ENCODE assay signal across 1 cellular context in genomic region chr6:47138046-47138445, GRCh38.
TF ChIP-seq lines count a peak whose summit lies in the region.

No MANE protein-coding gene starts in this region.

TF ChIP-seq in H1, 55 proteins besides CTCF, POLR2A, EP300 and RAD21:
- TF ChIP-seq RBBP5 (IDR thresholded peaks at IDR 0.05; ENCODE audit: borderline replicate concordance, low read depth, low read length) (no peak), MAX (IDR thresholded peaks at IDR 0.05) (no peak), ATF3 (IDR thresholded peaks at IDR 0.05; ENCODE audit: insufficient read depth, low read depth, low read length) (no peak), SIN3A (conservative IDR thresholded peaks at IDR 0.05 in 1 of 2, IDR thresholded peaks at IDR 0.05 in 1 of 2; ENCODE audit: low read depth in 1 of 2, low read length in 2 of 2) (no peak), RFX5 (IDR thresholded peaks at IDR 0.05; ENCODE audit: borderline replicate concordance, low read depth, low read length) (no peak), GTF2F1 (IDR thresholded peaks at IDR 0.05; ENCODE audit: borderline replicate concordance, low read depth, low read length) (no peak), SUZ12 (IDR thresholded peaks at IDR 0.05; ENCODE audit: low read length) (no peak), JUND (IDR thresholded peaks at IDR 0.05; ENCODE audit: low read length) (no peak), CTBP2 (IDR thresholded peaks at IDR 0.05; ENCODE audit: borderline replicate concordance, insufficient read depth, insufficient read length, low read length) (no peak), BCL11A (IDR thresholded peaks at IDR 0.05; ENCODE audit: low read depth in 2 of 2, low read length in 2 of 2) (no peak), CHD7 (IDR thresholded peaks at IDR 0.05; ENCODE audit: insufficient replicate concordance, low read length) (no peak), KDM5A (IDR thresholded peaks at IDR 0.05; ENCODE audit: low read length) (no peak), CBX5 (IDR thresholded peaks at IDR 0.05; ENCODE audit: low read depth, low read length) (no peak), SIX5 (IDR thresholded peaks at IDR 0.05; ENCODE audit: low read depth, low read length) (no peak), FOSL1 (IDR thresholded peaks at IDR 0.05; ENCODE audit: insufficient read depth, low read depth, low read length) (no peak)
